ENCODE assay signal across 8 cellular contexts in genomic region chr19:53333466-53334449, GRCh38. TPM values are rescaled to one million over a fixed set of nuclear protein-coding genes. Genes with fewer than 3 reads are reported as not detected.
A peak's percentile ranks its signal among the peaks of the same experiment; 100 is the strongest.
DNase-seq lines count a peak whose midpoint lies in the region; ATAC-seq and TF ChIP-seq lines count a peak whose summit lies in the region.

TSS of gene ZNF845 (plus strand) at chr19:53333749. CDS start at chr19:53341308, 7,559 bp downstream.

- TF ChIP-seq POLR2A in IMR-90 (IDR thresholded peaks at IDR 0.05; ENCODE audit: low read depth, low read length): peak; percentile 53; the same call in 1 of the 2 replicates
- TF ChIP-seq POLR2A in esophagus muscularis mucosa (IDR thresholded peaks at IDR 0.05; ENCODE audit: low read depth): no peak

- H3K14ac ChIP-seq in IMR-90 (replicated peaks; ENCODE audit: low read depth, low read length): peak within 1 kb of the TSS; percentile 83

- peak within 1 kb of the TSS; percentile 57; the same call in 1 of the 2 replicates for H3K56ac ChIP-seq in IMR-90 (ENCODE audit: extremely low read depth, insufficient read depth, low read length)

- no peaks in the 10 kb centered on the region for H3K27me3 ChIP-seq in IMR-90 (ENCODE audit: control insufficient read depth, insufficient read depth, low read length)
- peaks cover 0 to 4% (median 0%) of the 10 kb centered on the region in 4 donors for H3K27me3 ChIP-seq in esophagus muscularis mucosa

- H3K4me2 ChIP-seq in IMR-90 (ENCODE audit: low read depth, low read length): peak within 1 kb of the TSS; percentile 92

- no peak within 1 kb of the TSS for H3K18ac ChIP-seq in IMR-90 (ENCODE audit: low read depth, low read length)

- H4K5ac ChIP-seq in IMR-90 (ENCODE audit: low read depth, low read length): peak within 1 kb of the TSS; percentile 46; the same call in 1 of the 2 replicates

- ATAC-seq in GM21526 (IDR thresholded peaks at IDR 0.05; ENCODE audit: low FRiP score, unreplicated experiment) (peak; percentile 88), IMR-90 (ENCODE audit: low read depth) (peak; percentile 100)

- H3K4ac ChIP-seq in IMR-90 (ENCODE audit: low read depth, low read length): peak within 1 kb of the TSS; percentile 46

- POLR2A ChIA-PET in IMR-90 (lab: Charles Lee; ENCODE audit: unreplicated experiment): no interaction called here

- H3K9me3 ChIP-seq in IMR-90 (ENCODE audit: control insufficient read depth, insufficient read depth, low read length) (peaks cover 4% of the 10 kb centered on the region; the same call in 1 of the 2 replicates), esophagus muscularis mucosa (peaks cover 0 to 3% (median 0%) of the 10 kb centered on the region in 4 donors)

- no peak for TF ChIP-seq EP300 in esophagus muscularis mucosa (IDR thresholded peaks at IDR 0.05)

- peaks cover 4% of the 10 kb centered on the region for H3K36me3 ChIP-seq in IMR-90 (ENCODE audit: control insufficient read depth, insufficient read depth, low read length)
- peaks cover 0 to 15% (median 5%) of the 10 kb centered on the region in 4 donors for H3K36me3 ChIP-seq in esophagus muscularis mucosa

- in situ Hi-C loops in IMR-90 (cut with MboI; ENCODE audit: low sequenced_read_pairs): no loop called here

- peaks cover 1% of the 10 kb centered on the region; the same call in 1 of the 2 replicates for H3K4me1 ChIP-seq in IMR-90 (ENCODE audit: control insufficient read depth, insufficient read depth, low read length)
- peaks cover 7 to 20% (median 18%) of the 10 kb centered on the region in 4 donors for H3K4me1 ChIP-seq in esophagus muscularis mucosa

- H2AK5ac ChIP-seq in IMR-90 (ENCODE audit: low read depth, low read length): no peak within 1 kb of the TSS

- TF ChIP-seq CTCF in IMR-90 (conservative IDR thresholded peaks at IDR 0.05; ENCODE audit: low read depth, low read length): no peak
- no peak for TF ChIP-seq CTCF in esophagus muscularis mucosa (IDR thresholded peaks at IDR 0.05)

- peak within 1 kb of the TSS; percentile 46 for H2BK5ac ChIP-seq in IMR-90 (ENCODE audit: low read depth, low read length, poor library complexity, severe bottlenecking)

- H3K27ac Mint-ChIP-seq in activated T-cell treated with anti-CD3 and anti-CD28 coated beads, Interleukin-2, amount 50 U/mL, for 24 hours: peak within 1 kb of the TSS; percentile 94

- H4K8ac ChIP-seq in IMR-90 (ENCODE audit: low read depth in 2 of 2, low read length in 2 of 2): peak within 1 kb of the TSS; percentile 22 to 90; a peak in 3 of 4 replicates

- WGBS in IMR-90 (ENCODE audit: extremely low coverage in 2 of 2, insufficient read length in 1 of 2), 2 experiments: 1% methylated on average over 26 of the region's 61 CpGs; no CpG with 5 or more reads in 1 of the 2 experiments
- under 1% methylated on average over 25 of the region's 61 CpGs for WGBS in esophagus muscularis mucosa

- H2AK9ac ChIP-seq in IMR-90 (replicated peaks; ENCODE audit: low read depth, low read length, poor library complexity): peak within 1 kb of the TSS; percentile 70

- peak within 1 kb of the TSS; percentile 97 for H2AFZ ChIP-seq in IMR-90 (replicated peaks; ENCODE audit: low read length, poor library complexity)

- CTCF ChIA-PET in IMR-90 (lab: Yijun Ruan, JAX): interaction anchor here (0.6 kb wide), 1 partner anchor 72 kb away, joined by 3 read pairs; no protein-coding TSS in a partner anchor

- no peak within 1 kb of the TSS for H2BK120ac ChIP-seq in IMR-90 (ENCODE audit: low read depth, low read length)

- peaks cover 8 to 12% of the 10 kb centered on the region in 2 experiments; a peak in 3 of 4 replicates for H3K79me1 ChIP-seq in IMR-90 (ENCODE audit: low read depth in 1 of 2, low read length in 2 of 2)

- peaks cover 24% of the 10 kb centered on the region for H3K4me1 Mint-ChIP-seq in activated T-cell treated with anti-CD3 and anti-CD28 coated beads, Interleukin-2, amount 50 U/mL, for 24 hours (ENCODE audit: low read depth)

- H3K9me1 ChIP-seq in IMR-90 (ENCODE audit: insufficient read depth, low read length): no peaks in the 10 kb centered on the region

- DNase-seq in DMS114 treated with DMSO at 0.1 percent for 48 hours (lab: John Stamatoyannopoulos, UW; ENCODE audit: unreplicated experiment) (peak; percentile 80), IMR-90 (peak; percentile 89), OCI-M2 (lab: John Stamatoyannopoulos, UW; ENCODE audit: unreplicated experiment) (peak; percentile 69), esophagus muscularis mucosa (ENCODE audit: extremely low spot score) (peak; percentile 98), myocyte (ENCODE audit: low read depth) (peak; percentile 89)
- peak; percentile 99 for DNase-seq in activated T-cell treated with anti-CD3 and anti-CD28 coated beads, Interleukin-2, amount 50 U/mL, for 24 hours
- DNase-seq in stimulated activated CD8-positive, alpha-beta memory T cell treated with anti-CD3 and anti-CD28 coated beads, Interleukin-7, amount 100 ng/mL, for 4 hours (ENCODE audit: low read depth in 2 of 2): peak; percentile 88 to 90

- no peak within 1 kb of the TSS for H2BK15ac ChIP-seq in IMR-90 (ENCODE audit: low read depth, low read length)

- peak within 1 kb of the TSS; percentile 44; the same call in 1 of the 2 replicates for H4K91ac ChIP-seq in IMR-90 (ENCODE audit: insufficient read depth, low read depth, low read length)

- H3K4me3 Mint-ChIP-seq in activated T-cell treated with anti-CD3 and anti-CD28 coated beads, Interleukin-2, amount 50 U/mL, for 24 hours: peak within 1 kb of the TSS; percentile 96

- H3K27ac ChIP-seq in IMR-90 (ENCODE audit: insufficient read depth, low read length): peak within 1 kb of the TSS; percentile 62
- peak within 1 kb of the TSS; percentile 73 to 85 (median 79) for H3K27ac ChIP-seq in esophagus muscularis mucosa (replicated peaks in 1 of 4)

- H3K4me3 ChIP-seq in IMR-90 (ENCODE audit: insufficient read depth, low read depth, low read length): peak within 1 kb of the TSS; percentile 69
- H3K4me3 ChIP-seq in esophagus muscularis mucosa: peak within 1 kb of the TSS; percentile 69 to 77 (median 70)

- intact Hi-C loops in IMR-90 (cut with micrococcal nuclease) (loop anchor here (2.0 to 10.0 kb wide), 3 partner anchors 79 to 761 kb away; partner anchors contain the start of gene ZNF677), esophagus muscularis mucosa (cut with DNase I) (loop anchor here (10.0 kb wide), 2 partner anchors 79 to 139 kb away; partner anchors contain the start of genes VN1R2, ZNF665 and ZNF677)

- H3K27me3 Mint-ChIP-seq in activated T-cell treated with anti-CD3 and anti-CD28 coated beads, Interleukin-2, amount 50 U/mL, for 24 hours: peaks cover 6% of the 10 kb centered on the region

- H3K9me3 Mint-ChIP-seq in activated T-cell treated with anti-CD3 and anti-CD28 coated beads, Interleukin-2, amount 50 U/mL, for 24 hours: peaks cover 29% of the 10 kb centered on the region

- dilution Hi-C loops in IMR-90 (cut with HindIII; ENCODE audit: low sequenced_read_pairs, unreplicated experiment): no loop called here

- H4K20me1 ChIP-seq in IMR-90 (ENCODE audit: insufficient read depth, low read length): no peaks in the 10 kb centered on the region

- H3K36me3 Mint-ChIP-seq in activated T-cell treated with anti-CD3 and anti-CD28 coated beads, Interleukin-2, amount 50 U/mL, for 24 hours (ENCODE audit: low read depth): peaks cover 59% of the 10 kb centered on the region

- TF ChIP-seq RAD21 in IMR-90 (IDR thresholded peaks at IDR 0.05; ENCODE audit: low read length): no peak

- no TSS peak for BruUV-seq in IMR-90 (replicated peaks; lab: Mats Ljungman, UMichigan)

- peak within 1 kb of the TSS; percentile 79 for H3K9ac ChIP-seq in IMR-90 (ENCODE audit: low read depth, low read length)

- H3K23ac ChIP-seq in IMR-90 (ENCODE audit: low read depth, low read length): peak within 1 kb of the TSS; percentile 59

- H2BK20ac ChIP-seq in IMR-90 (ENCODE audit: low read depth, low read length): no peak within 1 kb of the TSS

TF ChIP-seq in IMR-90, 13 proteins besides CTCF, POLR2A, EP300 and RAD21:
- TF ChIP-seq MAZ (IDR thresholded peaks at IDR 0.05; ENCODE audit: borderline replicate concordance, low read depth, low read length) (peak; percentile 65; the same call in 1 of the 2 replicates), MXI1 (IDR thresholded peaks at IDR 0.05; ENCODE audit: borderline replicate concordance, low read depth, low read length) (0 out of 2 replicates have a peak, but pooled peaks have one; percentile 7), RFX5 (IDR thresholded peaks at IDR 0.05; ENCODE audit: low read depth, low read length) (no peak), MAFK (IDR thresholded peaks at IDR 0.05; ENCODE audit: low read depth, low read length) (no peak)

RNA-seq across cellular contexts. Expression of gene ZNF845, which starts in this region (rescaled TPM):
- 9.5 and 13.1 TPM in 2 replicates for total RNA-seq in IMR-90 (2012; rRNA removed)
- 0.79 and 1.2 TPM in 2 replicates for polyA plus RNA-seq in IMR-90 (2012; rRNA removed)
- 0.14 TPM in 2 replicates for polyA plus RNA-seq in IMR-90 (2012; cell fraction: cytosol; rRNA removed)
- polyA plus RNA-seq in IMR-90 (2012; cell fraction: nucleus; rRNA removed; ENCODE audit: low replicate concordance): 0.09 and 0.79 TPM in 2 replicates
- total RNA-seq in esophagus muscularis mucosa: 1 to 10 TPM; 4.4 to 6.2 (median 5.9) TPM
- 7.5 and 8.6 TPM in 2 replicates for total RNA-seq in myocyte
- 1.7 TPM for polyA plus RNA-seq in myocyte (2012)

Comparison
In these comparisons a context has a peak if more than half of its experiments do, and no peak if none do; other contexts are left out.
1. Peak in every context shown above with its lines: DNase-seq, ATAC-seq, H3K4me3 ChIP-seq and H3K27ac ChIP-seq.